In genomic region chr2:8337321-8337720, GRCh38 we compare ENCODE assay signal across 14 cellular contexts.
A peak's percentile ranks its signal among the peaks of the same experiment; 100 is the strongest.
DNase-seq lines count a peak whose midpoint lies in the region; ATAC-seq lines count a peak whose summit lies in the region.
"Had no signal": no experiment of that assay in that cellular context is flagged by ENCODE, and none has a peak within 500 bp of the region (broad histone marks: within the 10 kb centered on the region; RNA-seq: fewer than 3 reads in every experiment).

No MANE protein-coding gene starts in this region.

- H3K4me3 Mint-ChIP-seq in activated CD8-positive, alpha-beta memory T cell treated with anti-CD3 and anti-CD28 coated beads, Interleukin-2, amount 10 ng/mL, durations not matched to agents 7 days and 5 days: peak overlapping the region; percentile 11
- H3K4me3 Mint-ChIP-seq in activated CD8-positive, alpha-beta T cell treated with anti-CD3 and anti-CD28 coated beads, Interleukin-2, amount 10 ng/mL, durations not matched to agents 7 days and 5 days: peak overlapping the region; percentile 48
- H3K4me3 Mint-ChIP-seq in natural killer cell treated with Interleukin-12 subunit alpha and Interleukin-12 subunit beta and Interleukin-15 and Interleukin-18, amount 100 ng/mL, for 72 hours: peak overlapping the region; percentile 77
- H3K4me3 Mint-ChIP-seq: neural crest cell had no signal

- CTCF ChIA-PET in activated CD8-positive, alpha-beta memory T cell treated with anti-CD3 and anti-CD28 coated beads, Interleukin-2, amount 10 ng/mL, durations not matched to agents 7 days and 5 days (lab: Charles Lee): interaction anchor here (0.7 to 2.4 kb wide), 15 partner anchors 9 to 607 kb away, joined by 3 to 11 read pairs (median 4); no protein-coding TSS in a partner anchor
- CTCF ChIA-PET in activated CD8-positive, alpha-beta T cell treated with anti-CD3 and anti-CD28 coated beads, Interleukin-2, amount 10 ng/mL, durations not matched to agents 7 days and 5 days (lab: Charles Lee): interaction anchor here (0.6 to 2.0 kb wide), 6 partner anchors 10 to 295 kb away, joined by 3 to 9 read pairs (median 4); no protein-coding TSS in a partner anchor

- peak; percentile 97 for ATAC-seq in activated CD8-positive, alpha-beta memory T cell treated with anti-CD3 and anti-CD28 coated beads, Interleukin-2, amount 10 ng/mL, durations not matched to agents 7 days and 5 days
- peak; percentile 99 for ATAC-seq in activated CD8-positive, alpha-beta T cell treated with anti-CD3 and anti-CD28 coated beads, Interleukin-2, amount 10 ng/mL, durations not matched to agents 7 days and 5 days
- ATAC-seq in natural killer cell treated with Interleukin-12 subunit alpha and Interleukin-12 subunit beta and Interleukin-15 and Interleukin-18, amount 100 ng/mL, for 72 hours: peak; percentile 85 to 90

- POLR2A ChIA-PET in activated CD8-positive, alpha-beta T cell treated with anti-CD3 and anti-CD28 coated beads, Interleukin-2, amount 10 ng/mL, durations not matched to agents 7 days and 5 days (lab: Charles Lee): interaction anchor here (0.6 to 1.4 kb wide), 6 partner anchors 9 to 345 kb away, joined by 3 to 6 read pairs (median 4); partner anchors contain the start of gene ID2

- H3K4me1 Mint-ChIP-seq in activated CD8-positive, alpha-beta memory T cell treated with anti-CD3 and anti-CD28 coated beads, Interleukin-2, amount 10 ng/mL, durations not matched to agents 7 days and 5 days: peaks cover 39% of the 10 kb centered on the region
- peaks cover 41% of the 10 kb centered on the region for H3K4me1 Mint-ChIP-seq in activated CD8-positive, alpha-beta T cell treated with anti-CD3 and anti-CD28 coated beads, Interleukin-2, amount 10 ng/mL, durations not matched to agents 7 days and 5 days (ENCODE audit: low read depth)
- peaks cover 51 to 56% of the 10 kb centered on the region in 2 donors for H3K4me1 Mint-ChIP-seq in natural killer cell treated with Interleukin-12 subunit alpha and Interleukin-12 subunit beta and Interleukin-15 and Interleukin-18, amount 100 ng/mL, for 72 hours (ENCODE audit: low read depth in 2 of 2)

- H3K9me3 Mint-ChIP-seq in activated CD8-positive, alpha-beta memory T cell treated with anti-CD3 and anti-CD28 coated beads, Interleukin-2, amount 10 ng/mL, durations not matched to agents 7 days and 5 days (ENCODE audit: low read depth): peaks cover 7% of the 10 kb centered on the region
- no peaks in the 10 kb centered on the region for H3K9me3 Mint-ChIP-seq in activated CD8-positive, alpha-beta T cell treated with anti-CD3 and anti-CD28 coated beads, Interleukin-2, amount 10 ng/mL, durations not matched to agents 7 days and 5 days (ENCODE audit: insufficient read depth)
- H3K9me3 Mint-ChIP-seq in natural killer cell treated with Interleukin-12 subunit alpha and Interleukin-12 subunit beta and Interleukin-15 and Interleukin-18, amount 100 ng/mL, for 72 hours: peaks cover 6% of the 10 kb centered on the region

- H3K27me3 Mint-ChIP-seq in activated CD8-positive, alpha-beta memory T cell treated with anti-CD3 and anti-CD28 coated beads, Interleukin-2, amount 10 ng/mL, durations not matched to agents 7 days and 5 days: no peaks in the 10 kb centered on the region
- H3K27me3 Mint-ChIP-seq in activated CD8-positive, alpha-beta T cell treated with anti-CD3 and anti-CD28 coated beads, Interleukin-2, amount 10 ng/mL, durations not matched to agents 7 days and 5 days (ENCODE audit: low read depth): peaks cover 2% of the 10 kb centered on the region
- no peaks in the 10 kb centered on the region for H3K27me3 Mint-ChIP-seq in natural killer cell treated with Interleukin-12 subunit alpha and Interleukin-12 subunit beta and Interleukin-15 and Interleukin-18, amount 100 ng/mL, for 72 hours

- peak; percentile 72 for DNase-seq in activated CD8-positive, alpha-beta memory T cell treated with anti-CD3 and anti-CD28 coated beads, Interleukin-2, amount 10 ng/mL, durations not matched to agents 7 days and 5 days
- no peak for DNase-seq in activated CD8-positive, alpha-beta memory T cell treated with anti-CD3 and anti-CD28 coated beads, Interleukin-2, amount 50 U/mL, for 4 hours
- DNase-seq in MV-4-11 (lab: John Stamatoyannopoulos, UW) (peak; percentile 67), NCI-H1092 treated with DMSO at 0.1 percent for 48 hours (lab: John Stamatoyannopoulos, UW) (no peak), NCI-H82 treated with DMSO at 0.1 percent for 48 hours (lab: John Stamatoyannopoulos, UW; ENCODE audit: unreplicated experiment) (no peak), superior temporal gyrus (ENCODE audit: extremely low spot score) (no peak)
- DNase-seq in activated CD8-positive, alpha-beta T cell treated with anti-CD3 and anti-CD28 coated beads, Interleukin-2, amount 10 ng/mL, durations not matched to agents 7 days and 5 days: peak; percentile 61
- DNase-seq in natural killer cell treated with Interleukin-12 subunit alpha and Interleukin-12 subunit beta and Interleukin-15 and Interleukin-18, amount 100 ng/mL, for 72 hours (ENCODE audit: low spot score): no peak
- DNase-seq: activated CD4-positive, CD25-positive, alpha-beta regulatory T cell; adrenal gland; cerebellar nuclear complex; NCI-H146; NCI-H446 had no signal

- H3K27ac Mint-ChIP-seq in activated CD8-positive, alpha-beta memory T cell treated with anti-CD3 and anti-CD28 coated beads, Interleukin-2, amount 10 ng/mL, durations not matched to agents 7 days and 5 days: peak overlapping the region; percentile 85
- H3K27ac Mint-ChIP-seq in activated CD8-positive, alpha-beta T cell treated with anti-CD3 and anti-CD28 coated beads, Interleukin-2, amount 10 ng/mL, durations not matched to agents 7 days and 5 days: peak overlapping the region; percentile 86
- H3K27ac Mint-ChIP-seq in natural killer cell treated with Interleukin-12 subunit alpha and Interleukin-12 subunit beta and Interleukin-15 and Interleukin-18, amount 100 ng/mL, for 72 hours: peak overlapping the region; percentile 76 to 95

- peaks cover 23% of the 10 kb centered on the region for H3K36me3 Mint-ChIP-seq in activated CD8-positive, alpha-beta memory T cell treated with anti-CD3 and anti-CD28 coated beads, Interleukin-2, amount 10 ng/mL, durations not matched to agents 7 days and 5 days
- H3K36me3 Mint-ChIP-seq in activated CD8-positive, alpha-beta T cell treated with anti-CD3 and anti-CD28 coated beads, Interleukin-2, amount 10 ng/mL, durations not matched to agents 7 days and 5 days (ENCODE audit: low read depth): peaks cover 16% of the 10 kb centered on the region
- peaks cover 14% of the 10 kb centered on the region for H3K36me3 Mint-ChIP-seq in natural killer cell treated with Interleukin-12 subunit alpha and Interleukin-12 subunit beta and Interleukin-15 and Interleukin-18, amount 100 ng/mL, for 72 hours

Comparison
In these comparisons a context has a peak if more than half of its experiments do, and no peak if none do; other contexts are left out.
1. DNase-seq: peak in activated CD8-positive, alpha-beta memory T cell treated with anti-CD3 and anti-CD28 coated beads, Interleukin-2, amount 10 ng/mL, durations not matched to agents 7 days and 5 days (single experiment), MV-4-11 (single experiment) and activated CD8-positive, alpha-beta T cell treated with anti-CD3 and anti-CD28 coated beads, Interleukin-2, amount 10 ng/mL, durations not matched to agents 7 days and 5 days (single experiment); none in activated CD8-positive, alpha-beta memory T cell treated with anti-CD3 and anti-CD28 coated beads, Interleukin-2, amount 50 U/mL, for 4 hours (single experiment), natural killer cell treated with Interleukin-12 subunit alpha and Interleukin-12 subunit beta and Interleukin-15 and Interleukin-18, amount 100 ng/mL, for 72 hours (single experiment), NCI-H1092 treated with DMSO at 0.1 percent for 48 hours (single experiment), NCI-H82 treated with DMSO at 0.1 percent for 48 hours (single experiment) and superior temporal gyrus (single experiment).
2. H3K4me3 Mint-ChIP-seq: peak in every context shown above with its lines; median percentile 77 in natural killer cell treated with Interleukin-12 subunit alpha and Interleukin-12 subunit beta and Interleukin-15 and Interleukin-18, amount 100 ng/mL, for 72 hours; 48 in activated CD8-positive, alpha-beta T cell treated with anti-CD3 and anti-CD28 coated beads, Interleukin-2, amount 10 ng/mL, durations not matched to agents 7 days and 5 days; 11 in activated CD8-positive, alpha-beta memory T cell treated with anti-CD3 and anti-CD28 coated beads, Interleukin-2, amount 10 ng/mL, durations not matched to agents 7 days and 5 days.
3. Peak in every context shown above with its lines, with median percentiles within 50 percentile points of each other: ATAC-seq and H3K27ac Mint-ChIP-seq.